In genomic region chr12:63844391-63845341, GRCh38 we compare ENCODE assay signal across 1 cellular context.
TF ChIP-seq lines count a peak whose summit lies in the region.

TSS of gene SRGAP1 (plus strand) at chr12:63844700. CDS start at chr12:63844817, 117 bp downstream.

TF ChIP-seq in HCT116, 20 proteins besides CTCF, POLR2A, EP300 and RAD21 (continued from another document):
- TF ChIP-seq ZBTB33 (IDR thresholded peaks at IDR 0.05; ENCODE audit: extremely low read depth, insufficient replicate concordance, low read length) (no peak), YY1 (IDR thresholded peaks at IDR 0.05; ENCODE audit: extremely low read depth, insufficient replicate concordance, low read depth, low read length) (no peak), TCF7L2 (IDR thresholded peaks at IDR 0.05; ENCODE audit: borderline replicate concordance, extremely low read depth, insufficient read depth, insufficient read length) (no peak), SP1 (IDR thresholded peaks at IDR 0.05; ENCODE audit: low read depth) (no peak), EZH2phosphoT487 (IDR thresholded peaks at IDR 0.05; ENCODE audit: borderline replicate concordance) (no peak), ZNF274 (IDR thresholded peaks at IDR 0.05; ENCODE audit: low read depth, low read length) (no peak), SRF (IDR thresholded peaks at IDR 0.05; ENCODE audit: low read depth) (no peak), SIN3A (IDR thresholded peaks at IDR 0.05; ENCODE audit: low read depth) (no peak), ZFX (IDR thresholded peaks at IDR 0.05) (no peak), EZH2 (IDR thresholded peaks at IDR 0.05) (no peak), MAX (IDR thresholded peaks at IDR 0.05) (no peak), REST (IDR thresholded peaks at IDR 0.05; ENCODE audit: low read depth) (no peak), JUND (IDR thresholded peaks at IDR 0.05) (no peak), EGR1 (IDR thresholded peaks at IDR 0.05; ENCODE audit: low read depth) (peak; percentile 64), FOSL1 (IDR thresholded peaks at IDR 0.05; ENCODE audit: low read depth) (no peak)
TF ChIP-seq in HCT116: peak in this region for 2.
